ENCODE assay signal across 1 cellular context in the genomic region with DNA sequence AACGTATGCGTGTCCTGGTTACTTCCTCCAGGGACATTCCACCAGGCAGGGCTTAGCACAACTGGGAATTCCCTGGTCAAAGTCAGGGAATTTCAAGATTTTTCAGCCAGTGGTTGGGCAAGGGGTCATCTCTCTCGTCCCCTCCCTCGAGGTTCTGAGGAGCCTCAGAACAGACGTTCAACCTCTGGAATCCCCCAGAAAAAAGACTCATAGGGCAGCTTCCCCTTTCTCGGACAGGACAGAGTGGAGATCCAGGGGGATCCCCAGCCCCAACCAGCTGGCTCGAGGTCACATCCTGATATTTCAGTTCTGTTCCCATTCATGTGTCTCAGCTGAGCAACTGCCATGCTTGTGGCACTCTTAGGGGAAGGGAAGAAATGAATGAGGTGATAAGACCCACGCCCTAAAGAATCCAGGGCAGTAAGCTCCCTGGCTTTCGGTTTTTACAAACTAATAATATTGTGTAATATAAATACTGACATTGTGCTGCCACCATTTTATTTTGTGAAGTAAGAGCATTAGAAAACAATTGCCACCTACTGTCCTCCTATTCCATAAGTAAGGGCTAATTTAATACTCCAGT.
TF ChIP-seq lines count a peak whose summit lies in the region.

No MANE protein-coding gene starts in this region.

TF ChIP-seq in GM12878, 131 proteins besides CTCF, POLR2A, EP300 and RAD21 (continues in another document):
- TF ChIP-seq, protein P1, sequence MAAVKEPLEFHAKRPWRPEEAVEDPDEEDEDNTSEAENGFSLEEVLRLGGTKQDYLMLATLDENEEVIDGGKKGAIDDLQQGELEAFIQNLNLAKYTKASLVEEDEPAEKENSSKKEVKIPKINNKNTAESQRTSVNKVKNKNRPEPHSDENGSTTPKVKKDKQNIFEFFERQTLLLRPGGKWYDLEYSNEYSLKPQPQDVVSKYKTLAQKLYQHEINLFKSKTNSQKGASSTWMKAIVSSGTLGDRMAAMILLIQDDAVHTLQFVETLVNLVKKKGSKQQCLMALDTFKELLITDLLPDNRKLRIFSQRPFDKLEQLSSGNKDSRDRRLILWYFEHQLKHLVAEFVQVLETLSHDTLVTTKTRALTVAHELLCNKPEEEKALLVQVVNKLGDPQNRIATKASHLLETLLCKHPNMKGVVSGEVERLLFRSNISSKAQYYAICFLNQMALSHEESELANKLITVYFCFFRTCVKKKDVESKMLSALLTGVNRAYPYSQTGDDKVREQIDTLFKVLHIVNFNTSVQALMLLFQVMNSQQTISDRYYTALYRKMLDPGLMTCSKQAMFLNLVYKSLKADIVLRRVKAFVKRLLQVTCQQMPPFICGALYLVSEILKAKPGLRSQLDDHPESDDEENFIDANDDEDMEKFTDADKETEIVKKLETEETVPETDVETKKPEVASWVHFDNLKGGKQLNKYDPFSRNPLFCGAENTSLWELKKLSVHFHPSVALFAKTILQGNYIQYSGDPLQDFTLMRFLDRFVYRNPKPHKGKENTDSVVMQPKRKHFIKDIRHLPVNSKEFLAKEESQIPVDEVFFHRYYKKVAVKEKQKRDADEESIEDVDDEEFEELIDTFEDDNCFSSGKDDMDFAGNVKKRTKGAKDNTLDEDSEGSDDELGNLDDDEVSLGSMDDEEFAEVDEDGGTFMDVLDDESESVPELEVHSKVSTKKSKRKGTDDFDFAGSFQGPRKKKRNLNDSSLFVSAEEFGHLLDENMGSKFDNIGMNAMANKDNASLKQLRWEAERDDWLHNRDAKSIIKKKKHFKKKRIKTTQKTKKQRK (IDR thresholded peaks at IDR 0.05; ENCODE audit: low read depth, low read length) = no peak
- TF ChIP-seq POLR2AphosphoS2 (IDR thresholded peaks at IDR 0.05; ENCODE audit: low read depth, low read length) (no peak), POU2F2 (IDR thresholded peaks at IDR 0.05; ENCODE audit: borderline replicate concordance, low read depth, low read length) (no peak), SP1 (IDR thresholded peaks at IDR 0.05; ENCODE audit: low read depth, low read length) (no peak), NR2F1 (conservative IDR thresholded peaks at IDR 0.05) (peak; percentile 55), MTA3 (IDR thresholded peaks at IDR 0.05; ENCODE audit: borderline replicate concordance, low read length) (no peak), RELA (IDR thresholded peaks at IDR 0.05; ENCODE audit: borderline replicate concordance, partially characterized antibody) (peak; percentile 72), SIN3A (IDR thresholded peaks at IDR 0.05; ENCODE audit: low read depth, low read length) (no peak), HDGF (IDR thresholded peaks at IDR 0.05) (no peak), CREB1 (IDR thresholded peaks at IDR 0.05; ENCODE audit: low read depth) (0 out of 2 replicates have a peak, but pooled peaks have one; percentile 8), HDAC2 (IDR thresholded peaks at IDR 0.05) (no peak), MYB (IDR thresholded peaks at IDR 0.05; ENCODE audit: borderline replicate concordance, low read depth, low read length) (no peak), ETV6 (conservative IDR thresholded peaks at IDR 0.05 in 1 of 2, IDR thresholded peaks at IDR 0.05 in 1 of 2; ENCODE audit: borderline replicate concordance in 1 of 2, low read depth in 1 of 2) (no peak), NFIC (IDR thresholded peaks at IDR 0.05; ENCODE audit: low read depth, low read length) (peak; percentile 15; the same call in 1 of the 2 replicates), RCOR1 (conservative IDR thresholded peaks at IDR 0.05; ENCODE audit: low read depth, low read length) (no peak), FOS (IDR thresholded peaks at IDR 0.05; ENCODE audit: borderline replicate concordance, extremely low read depth, insufficient read length) (no peak), GABPA (IDR thresholded peaks at IDR 0.05; ENCODE audit: low read depth) (no peak), ZBED1 (IDR thresholded peaks at IDR 0.05; ENCODE audit: borderline replicate concordance) (no peak), ATF7 (IDR thresholded peaks at IDR 0.05; ENCODE audit: low read depth) (no peak), LARP7 (IDR thresholded peaks at IDR 0.05) (no peak), ZNF274 (IDR thresholded peaks at IDR 0.05; ENCODE audit: insufficient read depth, insufficient read length) (no peak), EZH2 (IDR thresholded peaks at IDR 0.05; ENCODE audit: borderline replicate concordance, control insufficient read depth, low read depth, low read length) (no peak), NFXL1 (IDR thresholded peaks at IDR 0.05; ENCODE audit: borderline replicate concordance) (no peak), ZSCAN29 (IDR thresholded peaks at IDR 0.05) (no peak), NFYA (IDR thresholded peaks at IDR 0.05; ENCODE audit: borderline replicate concordance, low read depth, low read length) (no peak), NRF1 (conservative IDR thresholded peaks at IDR 0.05; ENCODE audit: low read depth, low read length) (no peak), POLR2AphosphoS5 (IDR thresholded peaks at IDR 0.05; ENCODE audit: low read length) (no peak), SUPT20H (IDR thresholded peaks at IDR 0.05; ENCODE audit: borderline replicate concordance, control insufficient read depth, low read depth, low read length) (no peak), CHD2 (IDR thresholded peaks at IDR 0.05; ENCODE audit: borderline replicate concordance, low read depth, low read length) (no peak)
- TF ChIP-seq, protein P2, sequence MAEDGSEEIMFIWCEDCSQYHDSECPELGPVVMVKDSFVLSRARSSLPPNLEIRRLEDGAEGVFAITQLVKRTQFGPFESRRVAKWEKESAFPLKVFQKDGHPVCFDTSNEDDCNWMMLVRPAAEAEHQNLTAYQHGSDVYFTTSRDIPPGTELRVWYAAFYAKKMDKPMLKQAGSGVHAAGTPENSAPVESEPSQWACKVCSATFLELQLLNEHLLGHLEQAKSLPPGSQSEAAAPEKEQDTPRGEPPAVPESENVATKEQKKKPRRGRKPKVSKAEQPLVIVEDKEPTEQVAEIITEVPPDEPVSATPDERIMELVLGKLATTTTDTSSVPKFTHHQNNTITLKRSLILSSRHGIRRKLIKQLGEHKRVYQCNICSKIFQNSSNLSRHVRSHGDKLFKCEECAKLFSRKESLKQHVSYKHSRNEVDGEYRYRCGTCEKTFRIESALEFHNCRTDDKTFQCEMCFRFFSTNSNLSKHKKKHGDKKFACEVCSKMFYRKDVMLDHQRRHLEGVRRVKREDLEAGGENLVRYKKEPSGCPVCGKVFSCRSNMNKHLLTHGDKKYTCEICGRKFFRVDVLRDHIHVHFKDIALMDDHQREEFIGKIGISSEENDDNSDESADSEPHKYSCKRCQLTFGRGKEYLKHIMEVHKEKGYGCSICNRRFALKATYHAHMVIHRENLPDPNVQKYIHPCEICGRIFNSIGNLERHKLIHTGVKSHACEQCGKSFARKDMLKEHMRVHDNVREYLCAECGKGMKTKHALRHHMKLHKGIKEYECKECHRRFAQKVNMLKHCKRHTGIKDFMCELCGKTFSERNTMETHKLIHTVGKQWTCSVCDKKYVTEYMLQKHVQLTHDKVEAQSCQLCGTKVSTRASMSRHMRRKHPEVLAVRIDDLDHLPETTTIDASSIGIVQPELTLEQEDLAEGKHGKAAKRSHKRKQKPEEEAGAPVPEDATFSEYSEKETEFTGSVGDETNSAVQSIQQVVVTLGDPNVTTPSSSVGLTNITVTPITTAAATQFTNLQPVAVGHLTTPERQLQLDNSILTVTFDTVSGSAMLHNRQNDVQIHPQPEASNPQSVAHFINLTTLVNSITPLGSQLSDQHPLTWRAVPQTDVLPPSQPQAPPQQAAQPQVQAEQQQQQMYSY (CRISPR knock-in tag; IDR thresholded peaks at IDR 0.05) = no peak
- TF ChIP-seq, protein P3, sequence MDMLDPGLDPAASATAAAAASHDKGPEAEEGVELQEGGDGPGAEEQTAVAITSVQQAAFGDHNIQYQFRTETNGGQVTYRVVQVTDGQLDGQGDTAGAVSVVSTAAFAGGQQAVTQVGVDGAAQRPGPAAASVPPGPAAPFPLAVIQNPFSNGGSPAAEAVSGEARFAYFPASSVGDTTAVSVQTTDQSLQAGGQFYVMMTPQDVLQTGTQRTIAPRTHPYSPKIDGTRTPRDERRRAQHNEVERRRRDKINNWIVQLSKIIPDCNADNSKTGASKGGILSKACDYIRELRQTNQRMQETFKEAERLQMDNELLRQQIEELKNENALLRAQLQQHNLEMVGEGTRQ (IDR thresholded peaks at IDR 0.05; ENCODE audit: borderline replicate concordance, low read depth, low read length) = no peak
- TF ChIP-seq, protein P4, sequence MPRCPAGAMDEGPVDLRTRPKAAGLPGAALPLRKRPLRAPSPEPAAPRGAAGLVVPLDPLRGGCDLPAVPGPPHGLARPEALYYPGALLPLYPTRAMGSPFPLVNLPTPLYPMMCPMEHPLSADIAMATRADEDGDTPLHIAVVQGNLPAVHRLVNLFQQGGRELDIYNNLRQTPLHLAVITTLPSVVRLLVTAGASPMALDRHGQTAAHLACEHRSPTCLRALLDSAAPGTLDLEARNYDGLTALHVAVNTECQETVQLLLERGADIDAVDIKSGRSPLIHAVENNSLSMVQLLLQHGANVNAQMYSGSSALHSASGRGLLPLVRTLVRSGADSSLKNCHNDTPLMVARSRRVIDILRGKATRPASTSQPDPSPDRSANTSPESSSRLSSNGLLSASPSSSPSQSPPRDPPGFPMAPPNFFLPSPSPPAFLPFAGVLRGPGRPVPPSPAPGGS (IDR thresholded peaks at IDR 0.05; ENCODE audit: borderline replicate concordance, insufficient read depth, low read depth, low read length, poor library complexity, severe bottlenecking) = no peak
- TF ChIP-seq, protein P5, sequence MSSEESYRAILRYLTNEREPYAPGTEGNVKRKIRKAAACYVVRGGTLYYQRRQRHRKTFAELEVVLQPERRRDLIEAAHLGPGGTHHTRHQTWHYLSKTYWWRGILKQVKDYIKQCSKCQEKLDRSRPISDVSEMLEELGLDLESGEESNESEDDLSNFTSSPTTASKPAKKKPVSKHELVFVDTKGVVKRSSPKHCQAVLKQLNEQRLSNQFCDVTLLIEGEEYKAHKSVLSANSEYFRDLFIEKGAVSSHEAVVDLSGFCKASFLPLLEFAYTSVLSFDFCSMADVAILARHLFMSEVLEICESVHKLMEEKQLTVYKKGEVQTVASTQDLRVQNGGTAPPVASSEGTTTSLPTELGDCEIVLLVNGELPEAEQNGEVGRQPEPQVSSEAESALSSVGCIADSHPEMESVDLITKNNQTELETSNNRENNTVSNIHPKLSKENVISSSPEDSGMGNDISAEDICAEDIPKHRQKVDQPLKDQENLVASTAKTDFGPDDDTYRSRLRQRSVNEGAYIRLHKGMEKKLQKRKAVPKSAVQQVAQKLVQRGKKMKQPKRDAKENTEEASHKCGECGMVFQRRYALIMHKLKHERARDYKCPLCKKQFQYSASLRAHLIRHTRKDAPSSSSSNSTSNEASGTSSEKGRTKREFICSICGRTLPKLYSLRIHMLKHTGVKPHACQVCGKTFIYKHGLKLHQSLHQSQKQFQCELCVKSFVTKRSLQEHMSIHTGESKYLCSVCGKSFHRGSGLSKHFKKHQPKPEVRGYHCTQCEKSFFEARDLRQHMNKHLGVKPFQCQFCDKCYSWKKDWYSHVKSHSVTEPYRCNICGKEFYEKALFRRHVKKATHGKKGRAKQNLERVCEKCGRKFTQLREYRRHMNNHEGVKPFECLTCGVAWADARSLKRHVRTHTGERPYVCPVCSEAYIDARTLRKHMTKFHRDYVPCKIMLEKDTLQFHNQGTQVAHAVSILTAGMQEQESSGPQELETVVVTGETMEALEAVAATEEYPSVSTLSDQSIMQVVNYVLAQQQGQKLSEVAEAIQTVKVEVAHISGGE (CRISPR knock-in tag; IDR thresholded peaks at IDR 0.05) = no peak
- TF ChIP-seq, protein P6, sequence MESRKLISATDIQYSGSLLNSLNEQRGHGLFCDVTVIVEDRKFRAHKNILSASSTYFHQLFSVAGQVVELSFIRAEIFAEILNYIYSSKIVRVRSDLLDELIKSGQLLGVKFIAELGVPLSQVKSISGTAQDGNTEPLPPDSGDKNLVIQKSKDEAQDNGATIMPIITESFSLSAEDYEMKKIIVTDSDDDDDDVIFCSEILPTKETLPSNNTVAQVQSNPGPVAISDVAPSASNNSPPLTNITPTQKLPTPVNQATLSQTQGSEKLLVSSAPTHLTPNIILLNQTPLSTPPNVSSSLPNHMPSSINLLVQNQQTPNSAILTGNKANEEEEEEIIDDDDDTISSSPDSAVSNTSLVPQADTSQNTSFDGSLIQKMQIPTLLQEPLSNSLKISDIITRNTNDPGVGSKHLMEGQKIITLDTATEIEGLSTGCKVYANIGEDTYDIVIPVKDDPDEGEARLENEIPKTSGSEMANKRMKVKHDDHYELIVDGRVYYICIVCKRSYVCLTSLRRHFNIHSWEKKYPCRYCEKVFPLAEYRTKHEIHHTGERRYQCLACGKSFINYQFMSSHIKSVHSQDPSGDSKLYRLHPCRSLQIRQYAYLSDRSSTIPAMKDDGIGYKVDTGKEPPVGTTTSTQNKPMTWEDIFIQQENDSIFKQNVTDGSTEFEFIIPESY (IDR thresholded peaks at IDR 0.05) = no peak
- TF ChIP-seq, protein P7, sequence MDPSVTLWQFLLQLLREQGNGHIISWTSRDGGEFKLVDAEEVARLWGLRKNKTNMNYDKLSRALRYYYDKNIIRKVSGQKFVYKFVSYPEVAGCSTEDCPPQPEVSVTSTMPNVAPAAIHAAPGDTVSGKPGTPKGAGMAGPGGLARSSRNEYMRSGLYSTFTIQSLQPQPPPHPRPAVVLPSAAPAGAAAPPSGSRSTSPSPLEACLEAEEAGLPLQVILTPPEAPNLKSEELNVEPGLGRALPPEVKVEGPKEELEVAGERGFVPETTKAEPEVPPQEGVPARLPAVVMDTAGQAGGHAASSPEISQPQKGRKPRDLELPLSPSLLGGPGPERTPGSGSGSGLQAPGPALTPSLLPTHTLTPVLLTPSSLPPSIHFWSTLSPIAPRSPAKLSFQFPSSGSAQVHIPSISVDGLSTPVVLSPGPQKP (IDR thresholded peaks at IDR 0.05; ENCODE audit: low read depth, low read length) = no peak
- TF ChIP-seq, protein P8, sequence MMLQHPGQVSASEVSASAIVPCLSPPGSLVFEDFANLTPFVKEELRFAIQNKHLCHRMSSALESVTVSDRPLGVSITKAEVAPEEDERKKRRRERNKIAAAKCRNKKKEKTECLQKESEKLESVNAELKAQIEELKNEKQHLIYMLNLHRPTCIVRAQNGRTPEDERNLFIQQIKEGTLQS (IDR thresholded peaks at IDR 0.05; ENCODE audit: borderline replicate concordance, extremely low read depth, low read depth, low read length) = no peak
- TF ChIP-seq, protein P9, sequence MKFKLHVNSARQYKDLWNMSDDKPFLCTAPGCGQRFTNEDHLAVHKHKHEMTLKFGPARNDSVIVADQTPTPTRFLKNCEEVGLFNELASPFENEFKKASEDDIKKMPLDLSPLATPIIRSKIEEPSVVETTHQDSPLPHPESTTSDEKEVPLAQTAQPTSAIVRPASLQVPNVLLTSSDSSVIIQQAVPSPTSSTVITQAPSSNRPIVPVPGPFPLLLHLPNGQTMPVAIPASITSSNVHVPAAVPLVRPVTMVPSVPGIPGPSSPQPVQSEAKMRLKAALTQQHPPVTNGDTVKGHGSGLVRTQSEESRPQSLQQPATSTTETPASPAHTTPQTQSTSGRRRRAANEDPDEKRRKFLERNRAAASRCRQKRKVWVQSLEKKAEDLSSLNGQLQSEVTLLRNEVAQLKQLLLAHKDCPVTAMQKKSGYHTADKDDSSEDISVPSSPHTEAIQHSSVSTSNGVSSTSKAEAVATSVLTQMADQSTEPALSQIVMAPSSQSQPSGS (IDR thresholded peaks at IDR 0.05; ENCODE audit: low read length) = no peak
